20 cellular contexts compared by ENCODE assay signal in genomic region chr7:147182859-147183258, GRCh38.
DNase-seq lines count a peak whose midpoint lies in the region; ATAC-seq and TF ChIP-seq lines count a peak whose summit lies in the region.
"Had no signal": no experiment of that assay in that cellular context is flagged by ENCODE, and none has a peak within 500 bp of the region (broad histone marks: within the 10 kb centered on the region; RNA-seq: fewer than 3 reads in every experiment).

No MANE protein-coding gene starts in this region.

- no peaks in the 10 kb centered on the region for H3K9me1 ChIP-seq in IMR-90 (ENCODE audit: insufficient read depth, low read length)

- DNase-seq in AG20443 (ENCODE audit: low spot score): peak; percentile 14
- DNase-seq in IMR-90: peak; percentile 10
- peak; percentile 76 for DNase-seq in dedifferentiated amniotic fluid mesenchymal stem cell (ENCODE audit: extremely low spot score)
- no peak for DNase-seq in lung (ENCODE audit: low spot score)
- DNase-seq in NCI-H2107 (lab: John Stamatoyannopoulos, UW): no peak
- DNase-seq in KG1 (lab: John Stamatoyannopoulos, UW): no peak
- no peak for DNase-seq in SKM-1 treated with dmso at 0.1 percent for 144 hours (lab: John Stamatoyannopoulos, UW; ENCODE audit: unreplicated experiment)
- DNase-seq: AML-193, DMS79, MV-4-11, NCI-H1694 treated with DMSO at 0.1 percent for 48 hours, NCI-H226, NCI-H524 treated with DMSO at 0.1 percent for 48 hours, PC-9, SIG-M5 had no signal

- TF ChIP-seq CTCF in IMR-90 (conservative IDR thresholded peaks at IDR 0.05; ENCODE audit: low read depth, low read length): no peak
- TF ChIP-seq CTCF in lung (IDR thresholded peaks at IDR 0.05; ENCODE audit: control extremely low read depth, extremely low read depth): no peak

- no peaks in the 10 kb centered on the region for H4K20me1 ChIP-seq in IMR-90 (ENCODE audit: insufficient read depth, low read length)

- TF ChIP-seq RAD21 in IMR-90 (IDR thresholded peaks at IDR 0.05; ENCODE audit: low read length): no peak

- H3K9me3 ChIP-seq in IMR-90 (ENCODE audit: control insufficient read depth, insufficient read depth, low read length): peaks cover 7% of the 10 kb centered on the region
- peaks cover 0 to 2% of the 10 kb centered on the region in 2 donors for H3K9me3 ChIP-seq in lung (ENCODE audit: control insufficient read depth in 2 of 2, insufficient read depth in 1 of 2, low read length in 1 of 2)
- H3K9me3 ChIP-seq: A549 had no signal

- POLR2A ChIA-PET in IMR-90 (lab: Charles Lee; ENCODE audit: unreplicated experiment): no interaction called here

- CTCF ChIA-PET in IMR-90 (lab: Yijun Ruan, JAX): no interaction called here

- H3K27ac ChIP-seq in IMR-90 (ENCODE audit: insufficient read depth, low read length) (no peak overlapping the region), lung (ENCODE audit: low read depth in 1 of 2, low read length in 1 of 2) (no peak overlapping the region)
- H3K27ac ChIP-seq: A549, KMS-11, PC-9, RWPE1 had no signal

- no peak overlapping the region for H2AK5ac ChIP-seq in IMR-90 (ENCODE audit: low read depth, low read length)

- dilution Hi-C loops in IMR-90 (cut with HindIII; ENCODE audit: low sequenced_read_pairs, unreplicated experiment): no loop called here

- no peak overlapping the region for H2BK120ac ChIP-seq in IMR-90 (ENCODE audit: low read depth, low read length)

- BruUV-seq in IMR-90 (replicated peaks; lab: Mats Ljungman, UMichigan): no TSS peak

- no peak overlapping the region for H2AK9ac ChIP-seq in IMR-90 (replicated peaks; ENCODE audit: low read depth, low read length, poor library complexity)

- H4K91ac ChIP-seq in IMR-90 (ENCODE audit: insufficient read depth, low read depth, low read length): no peak overlapping the region

- H3K4me2 ChIP-seq in IMR-90 (ENCODE audit: low read depth, low read length): no peak overlapping the region
- H3K4me2 ChIP-seq: A549, KMS-11, PC-9 had no signal

- H3K4ac ChIP-seq in IMR-90 (ENCODE audit: low read depth, low read length): no peak overlapping the region

- H3K56ac ChIP-seq in IMR-90 (ENCODE audit: extremely low read depth, insufficient read depth, low read length): no peak overlapping the region

- no peaks in the 10 kb centered on the region for H3K27me3 ChIP-seq in IMR-90 (ENCODE audit: control insufficient read depth, insufficient read depth, low read length)
- H3K27me3 ChIP-seq in lung (ENCODE audit: control insufficient read depth, insufficient read depth): no peaks in the 10 kb centered on the region

- no peak overlapping the region for H3K23ac ChIP-seq in IMR-90 (ENCODE audit: low read depth, low read length)

- no peak overlapping the region for H3K9ac ChIP-seq in IMR-90 (ENCODE audit: low read depth, low read length)
- H3K9ac ChIP-seq: KMS-11 had no signal

- no peak overlapping the region for H2BK5ac ChIP-seq in IMR-90 (ENCODE audit: low read depth, low read length, poor library complexity, severe bottlenecking)

- no peak overlapping the region for H2BK15ac ChIP-seq in IMR-90 (ENCODE audit: low read depth, low read length)

- TF ChIP-seq POLR2A in IMR-90 (IDR thresholded peaks at IDR 0.05; ENCODE audit: low read depth, low read length): no peak

- no peak overlapping the region for H3K14ac ChIP-seq in IMR-90 (replicated peaks; ENCODE audit: low read depth, low read length)

- H3K36me3 ChIP-seq in IMR-90 (ENCODE audit: control insufficient read depth, insufficient read depth, low read length) (no peaks in the 10 kb centered on the region), lung (ENCODE audit: control insufficient read depth in 2 of 2, insufficient read depth in 2 of 2, low read length in 2 of 2) (no peaks in the 10 kb centered on the region)

- H3K4me1 ChIP-seq in IMR-90 (ENCODE audit: control insufficient read depth, insufficient read depth, low read length) (no peaks in the 10 kb centered on the region), lung (ENCODE audit: control insufficient read depth in 2 of 2, insufficient read depth in 2 of 2, low read length in 2 of 2) (no peaks in the 10 kb centered on the region)
- H3K4me1 ChIP-seq: A549 had no signal

- in situ Hi-C loops in IMR-90 (cut with MboI; ENCODE audit: low sequenced_read_pairs): no loop called here

- H2AFZ ChIP-seq in IMR-90 (replicated peaks; ENCODE audit: low read length, poor library complexity): no peak overlapping the region
- H2AFZ ChIP-seq: PC-9 had no signal

- H4K5ac ChIP-seq in IMR-90 (ENCODE audit: low read depth, low read length): no peak overlapping the region

- intact Hi-C loops in IMR-90 (cut with micrococcal nuclease): no loop called here

- no peak for ATAC-seq in IMR-90 (ENCODE audit: low read depth)
- peak; percentile 19 for ATAC-seq in lung (ENCODE audit: insufficient read depth, low FRiP score)
- ATAC-seq in GM21526 (IDR thresholded peaks at IDR 0.05; ENCODE audit: low FRiP score, unreplicated experiment): no peak
- ATAC-seq: A549, HepG2 had no signal

- H4K8ac ChIP-seq in IMR-90 (ENCODE audit: low read depth in 2 of 2, low read length in 2 of 2): no peak overlapping the region

- H3K4me3 ChIP-seq in IMR-90 (ENCODE audit: insufficient read depth, low read depth, low read length) (no peak overlapping the region), lung (no peak overlapping the region)
- H3K4me3 ChIP-seq: A549, PC-9 had no signal

- H3K18ac ChIP-seq in IMR-90 (ENCODE audit: low read depth, low read length): no peak overlapping the region

- H2BK20ac ChIP-seq in IMR-90 (ENCODE audit: low read depth, low read length): no peak overlapping the region

- H3K79me1 ChIP-seq in IMR-90 (ENCODE audit: low read depth in 1 of 2, low read length in 2 of 2): no peaks in the 10 kb centered on the region

TF ChIP-seq in IMR-90, 13 proteins besides CTCF, POLR2A, EP300 and RAD21:
- no peak for TF ChIP-seq ELK1 (IDR thresholded peaks at IDR 0.05; ENCODE audit: borderline replicate concordance, low read depth, low read length)
- no peak for TF ChIP-seq FOS (IDR thresholded peaks at IDR 0.05; ENCODE audit: low read depth, low read length)
- TF ChIP-seq CHD1 (IDR thresholded peaks at IDR 0.05; ENCODE audit: low read depth, low read length): no peak
- no peak for TF ChIP-seq NFE2L2 (IDR thresholded peaks at IDR 0.05; ENCODE audit: low read depth, low read length)
- TF ChIP-seq USF2 (IDR thresholded peaks at IDR 0.05; ENCODE audit: low read depth, low read length): no peak
- TF ChIP-seq RFX5 (IDR thresholded peaks at IDR 0.05; ENCODE audit: low read depth, low read length): no peak
- TF ChIP-seq MXI1 (IDR thresholded peaks at IDR 0.05; ENCODE audit: borderline replicate concordance, low read depth, low read length): no peak
- TF ChIP-seq SMC3 (IDR thresholded peaks at IDR 0.05; ENCODE audit: low read depth, low read length): no peak
- TF ChIP-seq MAZ (IDR thresholded peaks at IDR 0.05; ENCODE audit: borderline replicate concordance, low read depth, low read length): no peak

Comparison
In these comparisons a context has a peak if more than half of its experiments do, and no peak if none do; other contexts are left out.
1. DNase-seq: peak in AG20443 (single experiment), IMR-90 (single experiment) and dedifferentiated amniotic fluid mesenchymal stem cell (single experiment); none in lung (single experiment), NCI-H2107 (single experiment), KG1 (single experiment) and SKM-1 treated with dmso at 0.1 percent for 144 hours (single experiment).